ENCODE assay signal across 8 cellular contexts in genomic region chr22:22855617-22856308, GRCh38. TPM values are rescaled to one million over a fixed set of nuclear protein-coding genes. Genes with fewer than 3 reads are reported as not detected.
DNase-seq lines count a peak whose midpoint lies in the region; ATAC-seq and TF ChIP-seq lines count a peak whose summit lies in the region.

No MANE protein-coding gene starts in this region.

- H3K79me2 ChIP-seq in KMS-11 (ENCODE audit: insufficient read depth, low read depth) (no peaks in the 10 kb centered on the region), mesendoderm (ENCODE audit: control insufficient read depth, insufficient read depth, low read length) (no peaks in the 10 kb centered on the region)

- H3K27me3 ChIP-seq in Caco-2 (replicated peaks; ENCODE audit: control insufficient read depth, insufficient read depth, low read length): no peaks in the 10 kb centered on the region
- H3K27me3 ChIP-seq in KMS-11 (ENCODE audit: insufficient read depth, low read depth): no peaks in the 10 kb centered on the region
- H3K27me3 ChIP-seq in mesendoderm (ENCODE audit: insufficient read depth, low read length, poor library complexity): no peaks in the 10 kb centered on the region

- H3K4me2 ChIP-seq in KMS-11: no peak overlapping the region; the same call in 1 of the 2 replicates
- H3K4me2 ChIP-seq in mesendoderm (ENCODE audit: low read length): no peak overlapping the region

- H3K36me3 Mint-ChIP-seq in Caco-2 (ENCODE audit: insufficient read depth, unreplicated experiment): no peaks in the 10 kb centered on the region
- no peaks in the 10 kb centered on the region for H3K36me3 Mint-ChIP-seq in activated naive CD4-positive, alpha-beta T cell treated with anti-CD3 and anti-CD28 coated beads, Interleukin-2, amount 50 U/mL, for 72 hours

- CTCF ChIA-PET in Caco-2 (lab: Charles Lee): interaction anchor here (0.6 to 1.6 kb wide), 7 partner anchors 15 to 110 kb away, joined by 3 to 25 read pairs (median 4); no protein-coding TSS in a partner anchor

- no peaks in the 10 kb centered on the region for H3K4me1 Mint-ChIP-seq in Caco-2 (ENCODE audit: low read depth, unreplicated experiment)

- H3K27ac ChIP-seq in KMS-11 (no peak overlapping the region), mesendoderm (ENCODE audit: low read depth, low read length) (no peak overlapping the region)

- no peak overlapping the region for H2BK120ac ChIP-seq in mesendoderm (ENCODE audit: low read depth, low read length)

- no peak overlapping the region for H4K5ac ChIP-seq in mesendoderm (ENCODE audit: low read length)

- no peaks in the 10 kb centered on the region for H3K9me3 ChIP-seq in Caco-2

- no peak overlapping the region for H2AK5ac ChIP-seq in mesendoderm (ENCODE audit: low read length)

- H3K79me1 ChIP-seq in mesendoderm (ENCODE audit: low read length): no peaks in the 10 kb centered on the region

- H3K4me1 ChIP-seq in Caco-2 (no peaks in the 10 kb centered on the region; the same call in 1 of the 2 replicates), KMS-11 (ENCODE audit: low read depth, poor library complexity, severe bottlenecking) (peaks cover 75% of the 10 kb centered on the region), mesendoderm (ENCODE audit: control insufficient read depth, low read depth, low read length) (no peaks in the 10 kb centered on the region)

- no peak overlapping the region for H4K8ac ChIP-seq in mesendoderm (ENCODE audit: low read depth, low read length)

- peak; percentile 54 to 83 for ATAC-seq in activated naive CD4-positive, alpha-beta T cell treated with anti-CD3 and anti-CD28 coated beads, Interleukin-2, amount 50 U/mL, for 72 hours
- ATAC-seq in GM21381 (IDR thresholded peaks at IDR 0.05; ENCODE audit: unreplicated experiment): no peak

- H3K4me3 Mint-ChIP-seq in Caco-2 (ENCODE audit: unreplicated experiment): no peak overlapping the region

- H3K4ac ChIP-seq in mesendoderm (ENCODE audit: low read depth, low read length): no peak overlapping the region

- H4K20me1 ChIP-seq in KMS-11 (ENCODE audit: insufficient read depth): no peaks in the 10 kb centered on the region

- DNase-seq in Caco-2: peak in 1 of 2 experiments; percentile 57
- DNase-seq in activated naive CD4-positive, alpha-beta T cell treated with anti-CD3 and anti-CD28 coated beads, Interleukin-2, amount 50 U/mL, for 72 hours (ENCODE audit: low spot score in 2 of 2): peak in 1 of 2 donors; percentile 47
- peak; percentile 54 for DNase-seq in mesendoderm
- DNase-seq in NCI-H510A treated with DMSO at 0.1 percent for 48 hours (lab: John Stamatoyannopoulos, UW): no peak
- no peak for DNase-seq in LoVo (ENCODE audit: low spot score)
- no peak for DNase-seq in NCI-H774 (lab: John Stamatoyannopoulos, UW)

- no peak overlapping the region for H3K23ac ChIP-seq in mesendoderm (ENCODE audit: low read length)

- intact Hi-C loops in Caco-2 (cut with micrococcal nuclease; ENCODE audit: unreplicated experiment): no loop called here

- H2BK15ac ChIP-seq in mesendoderm (replicated peaks; ENCODE audit: low read depth): no peak overlapping the region

- WGBS in mesendoderm (ENCODE audit: extremely low coverage, insufficient coverage, low lambda C conversion rate): no CpG with 5 or more reads among the region's 5 CpGs

- BruUV-seq in Caco-2 (replicated peaks; lab: Mats Ljungman, UMichigan): no TSS peak

- no peak overlapping the region for H3K18ac ChIP-seq in mesendoderm (ENCODE audit: low read length)

- H3K27me3 Mint-ChIP-seq in Caco-2 (ENCODE audit: insufficient read depth, unreplicated experiment): peaks cover 4% of the 10 kb centered on the region

- H3K27ac Mint-ChIP-seq in Caco-2 (ENCODE audit: unreplicated experiment): no peak overlapping the region
- H3K27ac Mint-ChIP-seq in activated naive CD4-positive, alpha-beta T cell treated with anti-CD3 and anti-CD28 coated beads, Interleukin-2, amount 50 U/mL, for 72 hours: no peak overlapping the region

- H3K4me3 ChIP-seq in Caco-2 (ENCODE audit: low read depth, low read length) (no peak overlapping the region), KMS-11 (IDR thresholded peaks at IDR 0.05; ENCODE audit: insufficient read depth, low read depth, low read length) (no peak overlapping the region), mesendoderm (ENCODE audit: low read length) (no peak overlapping the region)

- H3K56ac ChIP-seq in mesendoderm (ENCODE audit: low read length): no peak overlapping the region

- no peak overlapping the region; the same call in 1 of the 2 replicates for H3K9ac ChIP-seq in KMS-11
- no peak overlapping the region for H3K9ac ChIP-seq in mesendoderm (ENCODE audit: low read length)

- POLR2A ChIA-PET in Caco-2 (lab: Charles Lee): no interaction called here

- H3K9me3 Mint-ChIP-seq in Caco-2 (ENCODE audit: unreplicated experiment): no peaks in the 10 kb centered on the region
- H3K9me3 Mint-ChIP-seq in activated naive CD4-positive, alpha-beta T cell treated with anti-CD3 and anti-CD28 coated beads, Interleukin-2, amount 50 U/mL, for 72 hours: no peaks in the 10 kb centered on the region

- H3K36me3 ChIP-seq in Caco-2 (ENCODE audit: control insufficient read depth, insufficient read depth, low read length) (no peaks in the 10 kb centered on the region), KMS-11 (ENCODE audit: insufficient read depth) (no peaks in the 10 kb centered on the region), mesendoderm (ENCODE audit: control insufficient read depth, insufficient read depth, low read length) (no peaks in the 10 kb centered on the region)

- TF ChIP-seq CTCF in Caco-2 (IDR thresholded peaks at IDR 0.05; ENCODE audit: insufficient read depth in 1 of 2, low read depth in 1 of 2, low read length in 1 of 2, severe bottlenecking in 1 of 2, unreplicated experiment in 1 of 2): peak; percentile 60 to 83
- peak; percentile 81 for TF ChIP-seq CTCF in KMS-11 (conservative IDR thresholded peaks at IDR 0.05; ENCODE audit: low read depth, low read length)

- no peak overlapping the region for H2BK5ac ChIP-seq in mesendoderm (ENCODE audit: low read length)

- peak overlapping the region; percentile 39; the same call in 1 of the 2 replicates for H2AFZ ChIP-seq in KMS-11 (ENCODE audit: low read depth)

RNA-seq across cellular contexts. Expression of gene IGLL5, which starts 31.9 kb away (rescaled TPM):
- not detected in 2 replicates for total RNA-seq in Caco-2 (2022)
- not detected for total RNA-seq in activated naive CD4-positive, alpha-beta T cell treated with anti-CD3 and anti-CD28 coated beads, Interleukin-2, amount 50 U/mL, for 72 hours
- polyA plus RNA-seq in mesendoderm (2013, experiment 1 of 2): not detected
- polyA plus RNA-seq in mesendoderm (2013, experiment 2 of 2): 0.04 TPM
